ENCODE assay signal across 8 cellular contexts in the genomic region with DNA sequence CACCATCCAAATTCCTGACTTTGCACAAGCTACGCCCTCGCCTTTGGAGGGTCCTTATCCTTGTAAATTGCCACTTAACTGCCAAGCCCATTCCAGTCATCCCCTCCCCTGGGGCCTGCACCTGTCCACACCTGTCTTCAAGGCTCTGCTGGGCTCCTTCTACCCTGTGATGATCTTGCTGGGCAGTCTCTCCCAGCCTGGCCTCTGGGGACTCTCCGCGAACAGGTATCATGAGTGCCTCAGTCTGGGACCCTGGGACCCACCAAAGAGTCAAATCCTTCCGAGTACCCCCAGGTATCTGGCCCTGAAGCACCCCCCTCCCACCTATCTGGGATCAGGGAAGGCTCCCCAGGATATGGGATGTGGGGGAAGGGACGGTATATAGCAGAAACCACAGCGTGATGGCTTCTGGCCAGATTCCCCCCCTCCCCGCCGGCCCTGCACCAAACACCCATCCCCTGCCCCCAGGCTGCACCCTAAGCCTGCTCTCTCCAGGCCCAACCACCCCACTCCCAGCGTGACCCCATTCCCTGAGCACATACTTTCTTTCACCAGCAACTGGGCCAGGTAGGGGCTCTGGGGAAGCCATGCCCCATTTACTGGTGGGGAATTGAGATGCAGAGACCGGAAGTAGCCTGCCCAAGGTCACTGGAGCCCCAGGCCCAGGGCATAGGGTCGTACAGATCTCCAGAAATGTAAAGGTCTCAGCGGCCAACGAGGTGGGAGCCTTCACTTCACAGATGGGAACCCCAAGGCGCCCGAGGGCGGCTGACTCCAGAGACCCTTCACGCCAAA. TPM values are rescaled to one million over a fixed set of nuclear protein-coding genes. Genes with fewer than 3 reads are reported as not detected.
DNase-seq lines count a peak whose midpoint lies in the region; ATAC-seq and TF ChIP-seq lines count a peak whose summit lies in the region.

No MANE protein-coding gene starts in this region.

- TF ChIP-seq CTCF in LNCaP clone FGC (IDR thresholded peaks at IDR 0.05; ENCODE audit: control insufficient read depth, extremely low read depth, insufficient read depth) (no peak), MCF 10A (IDR thresholded peaks at IDR 0.05; ENCODE audit: unreplicated experiment) (no peak)

- no peaks in the 10 kb centered on the region for H3K27me3 ChIP-seq in CD4-positive, alpha-beta memory T cell (ENCODE audit: insufficient read depth, low read length)

- H3K27ac Mint-ChIP-seq in CD4-positive, alpha-beta memory T cell, result peak overlapping the region; percentile 81 to 97 (median 94)
- no peak overlapping the region for H3K27ac Mint-ChIP-seq in MCF 10A (ENCODE audit: low read depth, unreplicated experiment)

- WGBS in mesodermal cell (ENCODE audit: insufficient coverage in 2 of 2), 2 experiments, result 27 to 35% methylated on average over 12 to 14 of the region's 18 CpGs

- H3K4me1 ChIP-seq in CD4-positive, alpha-beta memory T cell (ENCODE audit: insufficient read depth, low read length), result peaks cover 53% of the 10 kb centered on the region
- H3K4me1 ChIP-seq in mesodermal cell (ENCODE audit: control insufficient read depth, insufficient read depth, low read length, poor library complexity, severe bottlenecking), result peaks cover 30% of the 10 kb centered on the region

- peak overlapping the region; percentile 92 to 96 (median 93) for H3K4me3 Mint-ChIP-seq in CD4-positive, alpha-beta memory T cell
- H3K4me3 Mint-ChIP-seq in MCF 10A (ENCODE audit: unreplicated experiment), result peak overlapping the region; percentile 81

- CTCF ChIA-PET in CD4-positive, alpha-beta memory T cell (lab: Charles Lee; ENCODE audit: partially characterized antibody), result interaction anchor here (1.5 kb wide), 1 partner anchor 26 kb away, joined by 11 read pairs; no protein-coding TSS in a partner anchor
- CTCF ChIA-PET in MCF 10A (lab: Yijun Ruan, JAX), result interaction anchor here (1.2 kb wide), 1 partner anchor 43 kb away, joined by 3 read pairs; the partner anchor contains the start of gene STARD10

- ATAC-seq in HG02884 (IDR thresholded peaks at IDR 0.05; ENCODE audit: unreplicated experiment), result no peak
- no peak for ATAC-seq in HG03097 (IDR thresholded peaks at IDR 0.05; ENCODE audit: low FRiP score, unreplicated experiment)
- no peak for ATAC-seq in HG02798 (IDR thresholded peaks at IDR 0.05; ENCODE audit: poor library complexity, unreplicated experiment)

- DNase-seq in CD4-positive, alpha-beta memory T cell, result peak in 1 of 5 donors; percentile 13
- no peak for DNase-seq in LNCaP clone FGC (ENCODE audit: low read depth)
- no peak for DNase-seq in MCF 10A (ENCODE audit: unreplicated experiment)
- DNase-seq in pons (ENCODE audit: low spot score), result no peak

- H3K36me3 ChIP-seq in CD4-positive, alpha-beta memory T cell (ENCODE audit: insufficient read depth, low read length), result no peaks in the 10 kb centered on the region
- H3K36me3 ChIP-seq in mesodermal cell (ENCODE audit: control insufficient read depth, insufficient read depth, low read length), result peaks cover 9% of the 10 kb centered on the region

- no peaks in the 10 kb centered on the region for H3K27me3 Mint-ChIP-seq in CD4-positive, alpha-beta memory T cell
- no peaks in the 10 kb centered on the region for H3K27me3 Mint-ChIP-seq in MCF 10A (ENCODE audit: insufficient read depth, unreplicated experiment)

- peaks cover 0 to 11% of the 10 kb centered on the region in 2 donors for H3K36me3 Mint-ChIP-seq in CD4-positive, alpha-beta memory T cell
- H3K36me3 Mint-ChIP-seq in MCF 10A (ENCODE audit: insufficient read depth, unreplicated experiment), result no peaks in the 10 kb centered on the region

- intact Hi-C loops in CD4-positive, alpha-beta memory T cell (cut with micrococcal nuclease), result loop anchor here (1.0 to 2.0 kb wide), 4 partner anchors 15 to 71 kb away; no protein-coding TSS in a partner anchor
- intact Hi-C loops in MCF 10A (cut with micrococcal nuclease), result no loop called here

- peak overlapping the region; percentile 75 for H3K27ac ChIP-seq in CD4-positive, alpha-beta memory T cell (ENCODE audit: low read depth, low read length)
- H3K27ac ChIP-seq in mesodermal cell (ENCODE audit: low read depth, low read length, severe bottlenecking), result peak overlapping the region; percentile 8

- POLR2A ChIA-PET in CD4-positive, alpha-beta memory T cell (lab: Charles Lee; ENCODE audit: partially characterized antibody), result interaction anchor here (1.3 to 2.3 kb wide), 4 partner anchors 11 to 64 kb away, joined by 3 to 9 read pairs (median 4); no protein-coding TSS in a partner anchor
- POLR2A ChIA-PET in MCF 10A (lab: Yijun Ruan, JAX), result interaction anchor here (1.4 kb wide), 1 partner anchor 29 kb away, joined by 3 read pairs; no protein-coding TSS in a partner anchor

- peaks cover 35 to 60% (median 48%) of the 10 kb centered on the region in 4 donors for H3K4me1 Mint-ChIP-seq in CD4-positive, alpha-beta memory T cell
- H3K4me1 Mint-ChIP-seq in MCF 10A (ENCODE audit: insufficient read depth, unreplicated experiment), result peaks cover 14% of the 10 kb centered on the region

- H3K9me3 Mint-ChIP-seq in CD4-positive, alpha-beta memory T cell, result no peaks in the 10 kb centered on the region
- no peaks in the 10 kb centered on the region for H3K9me3 Mint-ChIP-seq in MCF 10A (ENCODE audit: unreplicated experiment)

- H3K4me3 ChIP-seq in CD4-positive, alpha-beta memory T cell (ENCODE audit: low read length in 2 of 2), result peak overlapping the region; percentile 78 to 89
- H3K4me3 ChIP-seq in LNCaP clone FGC (ENCODE audit: low read depth, low read length) (peak overlapping the region; percentile 77), mesodermal cell (ENCODE audit: extremely low read depth, insufficient read depth, low read length, poor library complexity, severe bottlenecking) (peak overlapping the region; percentile 76)

- H3K9me3 ChIP-seq in CD4-positive, alpha-beta memory T cell (ENCODE audit: control insufficient read depth in 1 of 2, low read length in 2 of 2), result no peaks in the 10 kb centered on the region
- H3K9me3 ChIP-seq in mesodermal cell (ENCODE audit: control insufficient read depth, low read length), result no peaks in the 10 kb centered on the region

- no TSS peak for BruUV-seq in MCF 10A (replicated peaks; lab: Mats Ljungman, UMichigan)

RNA-seq across cellular contexts. Expression of gene ARAP1, which starts 0.7 kb away (rescaled TPM):
- total RNA-seq in CD4-positive, alpha-beta memory T cell, result 100 to 1,000 TPM; 144 to 157 TPM
- polyA plus RNA-seq in CD4-positive, alpha-beta memory T cell, result 10 to 100 TPM in 1 of 2 donors, 1 to 10 TPM in 1; 9.5 to 36.8 TPM
- 47.0 and 47.6 TPM in 2 replicates for total RNA-seq in MCF 10A (2022)
- polyA plus RNA-seq in mesodermal cell (2013, experiment 1 of 2), result 54.9 TPM
- polyA plus RNA-seq in mesodermal cell (2013, experiment 2 of 2), result 42.9 TPM

RNA-seq across cellular contexts. Expression of gene STARD10, which starts 42.4 kb away (rescaled TPM):
- 10 to 100 TPM; 23.0 to 23.5 TPM for total RNA-seq in CD4-positive, alpha-beta memory T cell
- 10 to 100 TPM; 24.9 to 27.0 TPM for polyA plus RNA-seq in CD4-positive, alpha-beta memory T cell
- total RNA-seq in MCF 10A (2022), result 10.6 and 16.9 TPM in 2 replicates
- polyA plus RNA-seq in mesodermal cell (2013, experiment 1 of 2), result 56.6 TPM
- polyA plus RNA-seq in mesodermal cell (2013, experiment 2 of 2), result 45.7 TPM
